In the genomic region with DNA sequence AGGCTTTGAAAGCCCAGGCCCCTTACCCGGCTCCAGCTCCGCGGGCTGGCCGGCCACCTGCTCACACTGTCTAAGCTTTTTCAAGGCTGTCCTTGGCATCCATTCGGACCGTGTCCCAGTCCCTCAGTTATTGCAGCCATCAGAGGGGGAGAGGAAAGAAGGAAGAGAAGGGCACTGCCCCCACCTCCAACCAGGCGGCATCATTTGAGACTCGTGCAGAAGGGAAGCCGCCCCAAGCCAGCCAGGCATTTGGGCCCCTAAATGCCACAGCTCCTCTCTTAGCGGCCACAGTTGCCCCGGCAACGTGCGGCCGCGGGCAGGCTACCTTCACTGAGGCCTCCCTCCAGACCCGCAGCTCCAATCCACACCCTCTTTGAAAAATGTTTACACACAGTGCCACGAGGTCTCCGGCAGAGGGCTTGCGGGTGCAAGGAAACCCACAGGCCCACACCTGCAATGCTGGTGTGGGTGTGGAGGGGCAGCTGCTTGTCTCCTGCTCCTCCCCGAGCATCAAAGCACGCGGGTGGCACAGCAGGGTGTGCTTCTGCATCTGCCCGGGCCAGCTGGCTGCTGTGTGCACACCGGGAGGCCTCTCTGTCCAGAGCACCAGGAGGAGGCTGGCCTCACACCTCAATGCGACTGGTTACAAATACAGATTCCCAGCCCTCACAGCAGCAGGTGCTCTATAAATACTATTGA, we compare ENCODE assay signal across 9 cellular contexts.
DNase-seq lines count a peak whose midpoint lies in the region; ATAC-seq and TF ChIP-seq lines count a peak whose summit lies in the region.
"Had no signal": no experiment of that assay in that cellular context is flagged by ENCODE, and none has a peak within 500 bp of the region (broad histone marks: within the 10 kb centered on the region; RNA-seq: fewer than 3 reads in every experiment).

No MANE protein-coding gene starts in this region.

- H3K27ac ChIP-seq in BLaER1 = no peak overlapping the region
- H3K27ac ChIP-seq in HUES48 (ENCODE audit: low read depth, low read length) = peak overlapping the region; percentile 33
- no peak overlapping the region for H3K27ac ChIP-seq in thyroid gland

- peak; percentile 39 for TF ChIP-seq CTCF in kidney epithelial cell (IDR thresholded peaks at IDR 0.05; ENCODE audit: insufficient read depth, low read length, poor library complexity, severe bottlenecking)
- no peak for TF ChIP-seq CTCF in thyroid gland (IDR thresholded peaks at IDR 0.05)

- H4K20me1 ChIP-seq in BLaER1 = no peaks in the 10 kb centered on the region; the same call in 1 of the 2 replicates

- WGBS in thyroid gland, 2 donors = 58 to 88% methylated on average over 4 to 14 of the region's 25 CpGs

- no peak for TF ChIP-seq POLR2A in thyroid gland (IDR thresholded peaks at IDR 0.05)

- H3K4me3 ChIP-seq in BLaER1 (no peak overlapping the region), HUES48 (ENCODE audit: low read depth, low read length) (no peak overlapping the region), kidney epithelial cell (ENCODE audit: low read depth, low read length) (no peak overlapping the region), thyroid gland (replicated peaks in 1 of 3) (no peak overlapping the region)

- H3K9ac ChIP-seq in BLaER1 (no peak overlapping the region), HUES48 (ENCODE audit: low read depth, low read length) (no peak overlapping the region)

- intact Hi-C loops in thyroid gland (cut with DNase I) = no loop called here

- no peaks in the 10 kb centered on the region for H3K36me3 ChIP-seq in BLaER1
- H3K36me3 ChIP-seq in HUES48 (ENCODE audit: control insufficient read depth, insufficient read depth, low read length) = no peaks in the 10 kb centered on the region
- no peaks in the 10 kb centered on the region for H3K36me3 ChIP-seq in kidney epithelial cell (ENCODE audit: control insufficient read depth, insufficient read depth, low read length)
- no peaks in the 10 kb centered on the region for H3K36me3 ChIP-seq in thyroid gland

- H3K4me2 ChIP-seq in BLaER1 = peak overlapping the region; percentile 48

- no peaks in the 10 kb centered on the region for H3K27me3 ChIP-seq in BLaER1
- no peaks in the 10 kb centered on the region for H3K27me3 ChIP-seq in HUES48 (ENCODE audit: control insufficient read depth, insufficient read depth, low read length)
- H3K27me3 ChIP-seq in kidney epithelial cell (ENCODE audit: control insufficient read depth, insufficient read depth, low read length) = peaks cover 8% of the 10 kb centered on the region
- H3K27me3 ChIP-seq in thyroid gland = no peaks in the 10 kb centered on the region

- ATAC-seq in HG03439 (IDR thresholded peaks at IDR 0.05; ENCODE audit: unreplicated experiment) = no peak

- DNase-seq in NCI-H748 (lab: John Stamatoyannopoulos, UW; ENCODE audit: unreplicated experiment) (peak; percentile 90), kidney epithelial cell (ENCODE audit: low read depth) (no peak), thyroid gland (no peak), HCEC 1CT (no peak)
- no peak for DNase-seq in activated CD4-positive, CD25-positive, alpha-beta regulatory T cell treated with anti-CD3 and anti-CD28 coated beads, Interleukin-2, amount 50 U/mL, for 72 hours
- DNase-seq: foreskin melanocyte had no signal

- H3K4me1 ChIP-seq in BLaER1 (peaks cover 43% of the 10 kb centered on the region), HUES48 (ENCODE audit: control insufficient read depth, insufficient read depth, low read length) (peaks cover 30% of the 10 kb centered on the region), thyroid gland (no peaks in the 10 kb centered on the region)

- H3K9me3 ChIP-seq in BLaER1 = no peaks in the 10 kb centered on the region
- H3K9me3 ChIP-seq in HUES48 (ENCODE audit: control insufficient read depth, insufficient read depth, low read length) = no peaks in the 10 kb centered on the region
- H3K9me3 ChIP-seq in thyroid gland = no peaks in the 10 kb centered on the region
